In the genomic region with DNA sequence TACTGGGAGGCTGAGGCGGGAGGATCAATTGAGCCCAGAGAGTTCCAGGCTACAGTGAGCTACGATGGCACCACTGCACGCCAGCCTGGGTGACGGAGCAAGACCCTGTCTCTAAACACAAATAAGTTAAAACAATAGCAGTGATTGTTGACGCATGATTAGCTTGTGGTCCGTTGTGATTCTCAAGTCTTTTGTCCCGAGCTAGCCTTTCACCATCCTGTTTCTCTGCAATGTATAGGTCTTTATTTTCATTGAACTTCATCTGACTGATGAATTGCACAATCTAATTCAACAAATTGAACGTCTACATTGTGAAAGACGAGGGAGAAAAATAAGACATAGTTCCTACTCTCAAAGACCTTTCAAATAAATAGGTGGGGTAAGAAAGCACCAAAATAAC, we compare ENCODE assay signal across 2 cellular contexts.
A peak's percentile ranks its signal among the peaks of the same experiment; 100 is the strongest.
TF ChIP-seq lines count a peak whose summit lies in the region.

No MANE protein-coding gene starts in this region.

TF ChIP-seq in IMR-90, 13 proteins besides CTCF, POLR2A, EP300 and RAD21:
- TF ChIP-seq ELK1 (IDR thresholded peaks at IDR 0.05; ENCODE audit: borderline replicate concordance, low read depth, low read length) (no peak), BHLHE40 (IDR thresholded peaks at IDR 0.05; ENCODE audit: low read depth, low read length) (no peak), MAFK (IDR thresholded peaks at IDR 0.05; ENCODE audit: low read depth, low read length) (no peak), CHD1 (IDR thresholded peaks at IDR 0.05; ENCODE audit: low read depth, low read length) (no peak), FOS (IDR thresholded peaks at IDR 0.05; ENCODE audit: low read depth, low read length) (no peak), RCOR1 (IDR thresholded peaks at IDR 0.05; ENCODE audit: insufficient replicate concordance, low read length) (no peak), CEBPB (IDR thresholded peaks at IDR 0.05; ENCODE audit: low read depth, low read length) (peak; percentile 36; the same call in 1 of the 2 replicates)

TF ChIP-seq in H1, 55 proteins besides CTCF, POLR2A, EP300 and RAD21:
- TF ChIP-seq TAF1 (IDR thresholded peaks at IDR 0.05; ENCODE audit: low read depth, low read length) = no peak
- TF ChIP-seq SP2 (IDR thresholded peaks at IDR 0.05; ENCODE audit: low read length) = no peak
- no peak for TF ChIP-seq BRCA1 (IDR thresholded peaks at IDR 0.05; ENCODE audit: low read depth, low read length)
- no peak for TF ChIP-seq BCL11A (IDR thresholded peaks at IDR 0.05; ENCODE audit: low read depth in 2 of 2, low read length in 2 of 2)
- no peak for TF ChIP-seq SUZ12 (IDR thresholded peaks at IDR 0.05; ENCODE audit: low read length)
- TF ChIP-seq GABPA (IDR thresholded peaks at IDR 0.05; ENCODE audit: borderline replicate concordance, insufficient read depth, low read length) = no peak
